In the genomic region with DNA sequence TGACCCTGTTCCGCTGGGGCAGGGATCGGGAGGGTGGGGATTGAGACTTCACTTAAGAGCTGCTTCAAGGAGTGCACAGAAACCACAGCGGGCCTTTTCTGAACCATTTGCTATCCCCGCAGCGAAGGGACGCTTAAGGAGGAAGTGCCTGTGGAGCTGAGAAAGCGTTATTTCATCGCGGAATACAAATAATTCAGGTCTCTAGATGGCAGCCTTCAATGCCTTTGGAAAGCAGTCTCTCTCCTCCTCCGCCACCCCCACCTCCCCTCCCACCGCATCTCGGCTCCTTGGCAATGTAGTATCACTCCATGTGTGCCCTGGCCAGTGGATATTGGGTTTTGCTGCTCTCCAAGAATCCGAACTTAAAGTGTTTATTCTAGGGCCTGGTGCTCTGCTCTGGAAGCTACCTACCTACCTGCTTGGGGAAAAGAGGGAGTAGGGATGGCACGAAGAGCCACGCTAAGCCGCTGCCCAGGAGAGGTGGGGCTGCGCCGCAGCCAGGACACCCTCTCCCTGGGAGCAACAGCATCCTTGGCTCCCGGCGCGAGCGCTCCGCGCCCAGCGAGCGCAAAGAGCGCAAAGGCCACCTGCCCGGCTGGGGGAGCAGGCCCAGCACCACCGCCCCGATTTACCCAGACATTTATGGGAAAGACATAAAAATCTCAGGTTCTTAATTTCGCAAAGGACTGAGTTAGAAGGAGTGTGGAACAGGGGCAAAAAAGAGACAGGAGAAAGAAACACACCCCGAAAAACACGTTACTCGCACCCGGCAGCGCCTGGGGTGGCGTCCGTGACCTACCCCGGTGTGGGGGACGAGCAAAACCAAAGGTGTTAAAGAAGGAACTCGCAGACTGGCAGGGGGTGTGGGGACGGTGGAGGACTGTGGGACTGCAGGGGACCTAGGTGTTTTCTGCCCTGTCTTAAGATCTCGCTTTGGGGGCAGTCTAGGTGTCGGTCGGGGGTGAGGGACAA, we compare ENCODE assay signal across 13 cellular contexts. TPM values are rescaled to one million over a fixed set of nuclear protein-coding genes. Genes with fewer than 3 reads are reported as not detected.
DNase-seq lines count a peak whose midpoint lies in the region; FAIRE-seq and TF ChIP-seq lines count a peak whose summit lies in the region.
"Had no signal": no experiment of that assay in that cellular context is flagged by ENCODE, and none has a peak within 500 bp of the region (broad histone marks: within the 10 kb centered on the region; RNA-seq: fewer than 3 reads in every experiment).

No MANE protein-coding gene starts in this region.

- peaks cover 8% of the 10 kb centered on the region for H3K9me3 Mint-ChIP-seq in activated T-helper 2 cell treated with anti-CD3 and anti-CD28 coated beads, Interferon-gamma antibody, Interleukin-2, Interleukin-4, amounts not matched to agents 10 μg/mL and 5 μg/mL and 100 μg/mL, durations not matched to agents 14 hours and 24 hours and 36 hours

- peak; percentile 9 for DNase-seq in BJ (ENCODE audit: low read depth)
- DNase-seq in M059J (ENCODE audit: low read depth): peak; percentile 2
- peak; percentile 91 for DNase-seq in cerebellum (ENCODE audit: low spot score)
- DNase-seq in left kidney (ENCODE audit: low read depth, low spot score): peak; percentile 41
- DNase-seq in RCC 7860 (ENCODE audit: low spot score): no peak
- DNase-seq in activated T-helper 2 cell treated with anti-CD3 and anti-CD28 coated beads, Interferon-gamma antibody, Interleukin-2, Interleukin-4, amounts not matched to agents 10 μg/mL and 5 μg/mL and 100 μg/mL, durations not matched to agents 14 hours and 24 hours and 36 hours (ENCODE audit: low spot score): no peak
- no peak for DNase-seq in NCI-H526 (lab: John Stamatoyannopoulos, UW)
- no peak for DNase-seq in NCI-H1930 (lab: John Stamatoyannopoulos, UW)
- DNase-seq: activated B cell treated with CpG ODN at 0.5 μM for 24 hours, MG63, stomach had no signal

- CTCF ChIA-PET in BJ (lab: Yijun Ruan, JAX): no interaction called here

- POLR2A ChIA-PET in BJ (lab: Charles Lee): no interaction called here

- peak overlapping the region; percentile 50 for H3K4me3 ChIP-seq in BJ (ENCODE audit: low read depth, low read length)
- H3K4me3 ChIP-seq: stomach had no signal

- no peak for FAIRE-seq in RCC 7860 (lab: Jason Lieb, UNC)

- intact Hi-C loops in activated T-helper 2 cell treated with anti-CD3 and anti-CD28 coated beads, Interferon-gamma antibody, Interleukin-2, Interleukin-4, amounts not matched to agents 10 μg/mL and 5 μg/mL and 100 μg/mL, durations not matched to agents 14 hours and 24 hours and 36 hours (cut with micrococcal nuclease): no loop called here

- H3K27me3 Mint-ChIP-seq in activated T-helper 2 cell treated with anti-CD3 and anti-CD28 coated beads, Interferon-gamma antibody, Interleukin-2, Interleukin-4, amounts not matched to agents 10 μg/mL and 5 μg/mL and 100 μg/mL, durations not matched to agents 14 hours and 24 hours and 36 hours (ENCODE audit: low read depth): peaks cover 7% of the 10 kb centered on the region

- 0 out of 2 replicates have a peak, but pooled peaks have one; percentile 6 for TF ChIP-seq CTCF in BJ (IDR thresholded peaks at IDR 0.05; ENCODE audit: insufficient read depth, low read depth, low read length)

- H3K27me3 ChIP-seq in BJ (ENCODE audit: control insufficient read depth, insufficient read depth, low read length): no peaks in the 10 kb centered on the region; the same call in 1 of the 2 replicates

- no peaks in the 10 kb centered on the region for H3K36me3 Mint-ChIP-seq in activated T-helper 2 cell treated with anti-CD3 and anti-CD28 coated beads, Interferon-gamma antibody, Interleukin-2, Interleukin-4, amounts not matched to agents 10 μg/mL and 5 μg/mL and 100 μg/mL, durations not matched to agents 14 hours and 24 hours and 36 hours (ENCODE audit: low read depth)
- H3K36me3 Mint-ChIP-seq: CD14-positive monocyte had no signal

- H3K4me1 Mint-ChIP-seq in activated T-helper 2 cell treated with anti-CD3 and anti-CD28 coated beads, Interferon-gamma antibody, Interleukin-2, Interleukin-4, amounts not matched to agents 10 μg/mL and 5 μg/mL and 100 μg/mL, durations not matched to agents 14 hours and 24 hours and 36 hours (ENCODE audit: low read depth): no peaks in the 10 kb centered on the region
- H3K4me1 Mint-ChIP-seq: activated B cell treated with CpG ODN at 0.5 μM for 24 hours, CD14-positive monocyte had no signal

- H3K36me3 ChIP-seq in BJ (ENCODE audit: control insufficient read depth, insufficient read depth, low read length): no peaks in the 10 kb centered on the region
- H3K36me3 ChIP-seq: MG63, stomach had no signal

- H3K27ac Mint-ChIP-seq in activated T-helper 2 cell treated with anti-CD3 and anti-CD28 coated beads, Interferon-gamma antibody, Interleukin-2, Interleukin-4, amounts not matched to agents 10 μg/mL and 5 μg/mL and 100 μg/mL, durations not matched to agents 14 hours and 24 hours and 36 hours: no peak overlapping the region
- H3K27ac Mint-ChIP-seq: activated B cell treated with CpG ODN at 0.5 μM for 24 hours; CD14-positive monocyte; dendritic cell treated with granulocyte-macrophage colony-stimulating factor and Interleukin-4, amounts not matched to agents 40 ng/mL and 50 ng/mL, for 4 days had no signal

- no peak overlapping the region for H3K4me3 Mint-ChIP-seq in activated T-helper 2 cell treated with anti-CD3 and anti-CD28 coated beads, Interferon-gamma antibody, Interleukin-2, Interleukin-4, amounts not matched to agents 10 μg/mL and 5 μg/mL and 100 μg/mL, durations not matched to agents 14 hours and 24 hours and 36 hours (ENCODE audit: low read depth)
- H3K4me3 Mint-ChIP-seq: activated B cell treated with CpG ODN at 0.5 μM for 24 hours; dendritic cell treated with granulocyte-macrophage colony-stimulating factor and Interleukin-4, amounts not matched to agents 40 ng/mL and 50 ng/mL, for 4 days had no signal

RNA-seq across cellular contexts. Expression of a gene that starts 1.1 kb away (rescaled TPM):
- polyA plus RNA-seq in BJ (2011; rRNA removed): 0.44 and 0.50 TPM in 2 replicates
- 1.6 and 2.8 TPM in 2 replicates for polyA minus RNA-seq in BJ (2011; rRNA and poly(A)+ RNA removed)
- not detected in 2 replicates for total RNA-seq in M059J (2014; rRNA removed; shearing (Covaris generic))
- total RNA-seq in cerebellum: 17.6 TPM
- not detected in 2 replicates for total RNA-seq in activated T-helper 2 cell treated with anti-CD3 and anti-CD28 coated beads, Interferon-gamma antibody, Interleukin-2, Interleukin-4, amounts not matched to agents 10 μg/mL and 5 μg/mL and 100 μg/mL, durations not matched to agents 14 hours and 24 hours and 36 hours
- total RNA-seq: activated B cell treated with CpG ODN at 0.5 μM for 24 hours had no signal
- polyA plus RNA-seq: CD14-positive monocyte had no signal

Comparison
In these comparisons a context has a peak if more than half of its experiments do, and no peak if none do; other contexts are left out.
1. DNase-seq: peak in BJ (single experiment), M059J (single experiment), cerebellum (single experiment) and left kidney (single experiment); none in RCC 7860 (single experiment), activated T-helper 2 cell treated with anti-CD3 and anti-CD28 coated beads, Interferon-gamma antibody, Interleukin-2, Interleukin-4, amounts not matched to agents 10 μg/mL and 5 μg/mL and 100 μg/mL, durations not matched to agents 14 hours and 24 hours and 36 hours (single experiment), NCI-H526 (0 of 2) and NCI-H1930 (0 of 2).
2. RNA of a gene that starts 1.1 kb away (total RNA-seq): 17.6 TPM in cerebellum (single experiment); not detected in M059J and not detected in activated T-helper 2 cell treated with anti-CD3 and anti-CD28 coated beads, Interferon-gamma antibody, Interleukin-2, Interleukin-4, amounts not matched to agents 10 μg/mL and 5 μg/mL and 100 μg/mL, durations not matched to agents 14 hours and 24 hours and 36 hours; every median in the first group is over 10 times any median in the second.